10 cellular contexts compared by ENCODE assay signal in the genomic region with DNA sequence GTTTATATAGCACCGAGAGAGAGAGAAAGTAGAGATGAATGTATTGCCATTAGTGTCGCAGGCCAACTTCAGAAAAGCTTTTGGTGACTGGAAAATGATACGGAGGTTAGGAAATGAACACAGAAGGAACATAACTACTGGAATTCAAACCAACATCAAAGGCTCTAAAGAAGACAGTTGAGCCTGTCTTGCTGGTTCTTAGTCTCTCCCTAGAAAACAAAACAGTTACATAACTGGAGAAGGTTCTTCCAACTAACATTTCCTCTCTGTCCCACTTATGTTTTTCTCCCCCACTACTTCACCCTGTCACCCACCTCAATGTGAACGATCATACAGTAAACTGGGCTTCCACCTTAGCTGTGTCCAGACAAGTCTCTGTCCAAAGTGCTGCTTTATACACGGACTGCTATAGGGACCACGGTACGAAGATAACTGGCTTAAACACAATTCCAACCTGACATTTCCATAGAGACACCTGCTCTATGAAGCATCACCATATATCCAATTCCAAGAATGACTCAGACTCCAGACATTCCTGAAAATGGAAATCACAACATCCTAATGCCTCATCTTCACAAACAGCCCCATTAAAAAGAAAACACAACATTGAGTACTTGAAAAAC.
DNase-seq lines count a peak whose midpoint lies in the region; ATAC-seq and TF ChIP-seq lines count a peak whose summit lies in the region.
"Had no signal": no experiment of that assay in that cellular context is flagged by ENCODE, and none has a peak within 500 bp of the region (broad histone marks: within the 10 kb centered on the region; RNA-seq: fewer than 3 reads in every experiment).

No MANE protein-coding gene starts in this region.

- H4K20me1 ChIP-seq in H9 (ENCODE audit: control insufficient read depth, insufficient read depth, insufficient read length) = no peaks in the 10 kb centered on the region

- H4K5ac ChIP-seq in H9 (ENCODE audit: insufficient read length, low read depth, low read length) = no peak overlapping the region

- H2AFZ ChIP-seq in H9 (ENCODE audit: low read length) = no peak overlapping the region

- no peak overlapping the region for H2BK120ac ChIP-seq in H9 (ENCODE audit: low read depth, low read length, poor library complexity, severe bottlenecking)

- H2BK20ac ChIP-seq in H9 (ENCODE audit: low read depth, low read length, poor library complexity, severe bottlenecking) = no peak overlapping the region

- no peaks in the 10 kb centered on the region; a peak in 1 of 7 replicates for H3K36me3 Mint-ChIP-seq in H9 (ENCODE audit: insufficient read depth in 1 of 3, low read depth in 3 of 3)
- H3K36me3 Mint-ChIP-seq in activated T-helper 17 cell treated with anti-CD3 and anti-CD28 coated beads, Interleukin-2, amount 50 U/mL, for 72 hours (ENCODE audit: low read depth) = no peaks in the 10 kb centered on the region
- H3K36me3 Mint-ChIP-seq in stimulated activated memory B cell treated with anti-CD40 and anti-IgM and Interleukin-4, amounts not matched to agents 10 μg/mL and 1 μg/mL and 100 μg/mL, for 72 hours = no peaks in the 10 kb centered on the region

- ATAC-seq in activated T-helper 17 cell treated with anti-CD3 and anti-CD28 coated beads, Interleukin-2, amount 50 U/mL, for 72 hours (replicated peaks) = no peak
- ATAC-seq in HG02571 (IDR thresholded peaks at IDR 0.05; ENCODE audit: unreplicated experiment) (no peak), GM18909 (IDR thresholded peaks at IDR 0.05; ENCODE audit: poor library complexity, unreplicated experiment) (no peak)
- ATAC-seq in stimulated activated memory B cell treated with anti-CD40 and anti-IgM and Interleukin-4, amounts not matched to agents 10 μg/mL and 1 μg/mL and 100 μg/mL, for 72 hours = no peak

- no peak overlapping the region for H3K14ac ChIP-seq in H9 (ENCODE audit: insufficient read depth, low read length)

- peaks cover 2% of the 10 kb centered on the region for H3K79me1 ChIP-seq in H9 (ENCODE audit: insufficient read depth, low read depth, low read length, poor library complexity, severe bottlenecking)

- no peak overlapping the region for H3K27ac Mint-ChIP-seq in H9
- no peak overlapping the region for H3K27ac Mint-ChIP-seq in activated T-helper 17 cell treated with anti-CD3 and anti-CD28 coated beads, Interleukin-2, amount 50 U/mL, for 72 hours
- H3K27ac Mint-ChIP-seq in stimulated activated memory B cell treated with anti-CD40 and anti-IgM and Interleukin-4, amounts not matched to agents 10 μg/mL and 1 μg/mL and 100 μg/mL, for 72 hours = no peak overlapping the region

- no peak overlapping the region for H3K56ac ChIP-seq in H9 (ENCODE audit: insufficient read length, low read depth, low read length)

- H3K4ac ChIP-seq in H9 (ENCODE audit: low read depth, low read length) = no peak overlapping the region

- no peak overlapping the region for H2BK12ac ChIP-seq in H9 (ENCODE audit: insufficient read length, low read depth, low read length)

- peak overlapping the region; percentile 78 to 92 for H3K4me3 Mint-ChIP-seq in H9
- H3K4me3 Mint-ChIP-seq in activated T-helper 17 cell treated with anti-CD3 and anti-CD28 coated beads, Interleukin-2, amount 50 U/mL, for 72 hours = peak overlapping the region; percentile 77
- no peak overlapping the region for H3K4me3 Mint-ChIP-seq in stimulated activated memory B cell treated with anti-CD40 and anti-IgM and Interleukin-4, amounts not matched to agents 10 μg/mL and 1 μg/mL and 100 μg/mL, for 72 hours

- no peaks in the 10 kb centered on the region for H3K9me3 ChIP-seq in H9 (ENCODE audit: control insufficient read depth, low read depth, low read length)
- H3K9me3 ChIP-seq: right atrium auricular region had no signal

- in situ Hi-C loops in ACHN (cut with HindIII; ENCODE audit: low pct_ligation_motif_present, low pct_unique_long_range_greater_than_20kb, low sequenced_read_pairs) = no loop called here

- DNase-seq in ACHN = peak; percentile 14
- no peak for DNase-seq in H9
- peak; percentile 42 for DNase-seq in kidney tubule cell (ENCODE audit: low spot score)
- no peak for DNase-seq in GF-D8 (lab: John Stamatoyannopoulos, UW)
- DNase-seq: NCI-H2107 had no signal

- WGBS in H9 (ENCODE audit: extremely low coverage, insufficient read length, low lambda C conversion rate) = no CpG with 5 or more reads among the region's 7 CpGs

- peaks cover 11% of the 10 kb centered on the region for H3K23me2 ChIP-seq in H9 (ENCODE audit: insufficient read length, low read depth, low read length, poor library complexity, severe bottlenecking)

- no peak overlapping the region for H3K9ac ChIP-seq in H9 (ENCODE audit: extremely low read depth, insufficient read length, low read length)

- H3K27ac ChIP-seq in H9 (ENCODE audit: insufficient read length, low read depth, low read length) = no peak overlapping the region
- H3K27ac ChIP-seq: right atrium auricular region had no signal

- no peak overlapping the region for H2BK5ac ChIP-seq in H9 (ENCODE audit: insufficient read length, low read length)

- no peak overlapping the region for H3T11ph ChIP-seq in H9 (ENCODE audit: low read length)

- no peak overlapping the region for H3K4me2 ChIP-seq in H9 (ENCODE audit: insufficient read depth, insufficient read length, low read length)

- no peak overlapping the region for H4K8ac ChIP-seq in H9 (replicated peaks; ENCODE audit: insufficient read length, low read depth, low read length)

- peaks cover 6% of the 10 kb centered on the region; the same call in 1 of the 2 replicates for H3K4me1 ChIP-seq in H9 (ENCODE audit: insufficient read depth, low read length)

- H2AK5ac ChIP-seq in H9 (ENCODE audit: insufficient read length, low read length) = no peak overlapping the region

- H4K91ac ChIP-seq in H9 (ENCODE audit: insufficient read length, low read depth, low read length) = no peak overlapping the region

- peaks cover 23% of the 10 kb centered on the region for H3K27me3 Mint-ChIP-seq in H9 (ENCODE audit: low read depth)
- H3K27me3 Mint-ChIP-seq in activated T-helper 17 cell treated with anti-CD3 and anti-CD28 coated beads, Interleukin-2, amount 50 U/mL, for 72 hours = peaks cover 23% of the 10 kb centered on the region
- peaks cover 50% of the 10 kb centered on the region for H3K27me3 Mint-ChIP-seq in stimulated activated memory B cell treated with anti-CD40 and anti-IgM and Interleukin-4, amounts not matched to agents 10 μg/mL and 1 μg/mL and 100 μg/mL, for 72 hours

- H2BK15ac ChIP-seq in H9 (ENCODE audit: low read depth, low read length) = no peak overlapping the region

- no peaks in the 10 kb centered on the region; the same call in 1 of the 2 replicates for H3K27me3 ChIP-seq in H9 (ENCODE audit: insufficient read depth, low read length)
- H3K27me3 ChIP-seq: right atrium auricular region had no signal

- H3K4me1 Mint-ChIP-seq in H9 = peaks cover 40 to 51% of the 10 kb centered on the region in 2 experiments
- H3K4me1 Mint-ChIP-seq in activated T-helper 17 cell treated with anti-CD3 and anti-CD28 coated beads, Interleukin-2, amount 50 U/mL, for 72 hours = peaks cover 13% of the 10 kb centered on the region
- H3K4me1 Mint-ChIP-seq in stimulated activated memory B cell treated with anti-CD40 and anti-IgM and Interleukin-4, amounts not matched to agents 10 μg/mL and 1 μg/mL and 100 μg/mL, for 72 hours = peaks cover 17% of the 10 kb centered on the region

- H3K23ac ChIP-seq in H9 (ENCODE audit: insufficient read length, low read depth, low read length) = no peak overlapping the region

- H3K79me2 ChIP-seq in H9 (ENCODE audit: insufficient read depth, low read length) = peaks cover 16% of the 10 kb centered on the region; the same call in 1 of the 2 replicates

- H3K9me3 Mint-ChIP-seq in H9 = no peaks in the 10 kb centered on the region
- no peaks in the 10 kb centered on the region for H3K9me3 Mint-ChIP-seq in activated T-helper 17 cell treated with anti-CD3 and anti-CD28 coated beads, Interleukin-2, amount 50 U/mL, for 72 hours
- H3K9me3 Mint-ChIP-seq in stimulated activated memory B cell treated with anti-CD40 and anti-IgM and Interleukin-4, amounts not matched to agents 10 μg/mL and 1 μg/mL and 100 μg/mL, for 72 hours = no peaks in the 10 kb centered on the region

- H3K18ac ChIP-seq in H9 (ENCODE audit: insufficient read length, low read depth, low read length) = no peak overlapping the region

- no peak for TF ChIP-seq CTCF in H9 (conservative IDR thresholded peaks at IDR 0.05)

Comparison
In these comparisons a context has a peak if more than half of its experiments do, and no peak if none do; other contexts are left out.
1. DNase-seq: peak in ACHN (single experiment) and kidney tubule cell (single experiment); none in H9 (single experiment) and GF-D8 (single experiment).